In the genomic region with DNA sequence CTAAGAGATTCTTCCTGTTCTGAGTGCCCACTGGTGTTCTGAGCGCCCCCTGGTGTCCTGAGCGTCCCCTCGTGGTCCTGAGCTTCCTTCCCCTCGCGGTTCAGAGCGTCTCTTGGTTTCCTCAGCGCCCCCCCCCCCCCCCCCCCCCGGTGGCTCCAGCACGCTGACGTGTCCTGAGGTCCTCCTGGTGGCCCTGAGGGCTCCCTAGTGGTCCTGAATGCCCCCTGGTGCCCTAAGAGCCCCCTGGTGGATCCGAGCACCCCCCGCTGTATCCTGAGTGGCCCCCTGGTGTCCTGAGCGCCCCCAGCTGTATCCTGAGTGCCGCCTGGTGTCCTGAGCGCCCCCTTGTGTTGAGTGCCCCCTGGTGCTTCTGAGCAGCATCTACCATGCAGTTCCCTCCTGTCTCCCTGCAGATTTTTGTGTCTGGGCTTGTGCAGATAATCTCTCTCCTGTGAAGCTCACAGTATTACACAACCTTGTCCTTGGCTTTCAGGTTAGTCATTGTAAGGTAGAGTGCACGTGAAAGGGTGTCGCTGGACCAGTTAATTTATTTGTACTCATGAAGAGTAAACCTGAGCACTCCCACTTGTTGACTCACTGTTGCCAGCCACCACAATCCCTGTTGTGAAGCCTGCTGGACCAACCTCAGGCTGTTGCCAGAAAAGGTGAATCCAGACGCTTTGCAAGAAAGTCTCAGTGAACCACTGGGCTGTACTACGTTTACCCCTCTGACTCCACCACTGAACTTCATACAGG, we compare ENCODE assay signal across 8 cellular contexts.
DNase-seq lines count a peak whose midpoint lies in the region; ATAC-seq lines count a peak whose summit lies in the region.

No MANE protein-coding gene starts in this region.

- DNase-seq in NCI-H1092 treated with DMSO at 0.1 percent for 48 hours (lab: John Stamatoyannopoulos, UW) (peak; percentile 2), NCI-H1092 (lab: John Stamatoyannopoulos, UW) (no peak), NCI-H774 (lab: John Stamatoyannopoulos, UW) (peak; percentile 14), kidney glomerular epithelial cell (lab: John Stamatoyannopoulos, UW) (no peak), RKO (ENCODE audit: low spot score) (no peak)
- DNase-seq in activated T-cell treated with anti-CD3 and anti-CD28 coated beads, Interleukin-2, amount 50 U/mL, for 1 hour = peak; percentile 58
- peak; percentile 22 to 56 for DNase-seq in stimulated activated CD4-positive, alpha-beta T cell treated with anti-CD3 and anti-CD28 coated beads, Interleukin-15, amount 100 ng/mL, for 1 hour (ENCODE audit: low read depth in 1 of 2, low spot score in 1 of 2)

- no peak for ATAC-seq in GM21447 (IDR thresholded peaks at IDR 0.05; ENCODE audit: unreplicated experiment)

Comparison
In these comparisons a context has a peak if more than half of its experiments do, and no peak if none do; other contexts are left out.
1. DNase-seq: peak in NCI-H1092 treated with DMSO at 0.1 percent for 48 hours (single experiment), NCI-H774 (single experiment), activated T-cell treated with anti-CD3 and anti-CD28 coated beads, Interleukin-2, amount 50 U/mL, for 1 hour (single experiment) and stimulated activated CD4-positive, alpha-beta T cell treated with anti-CD3 and anti-CD28 coated beads, Interleukin-15, amount 100 ng/mL, for 1 hour (2 of 2); none in NCI-H1092 (single experiment), kidney glomerular epithelial cell (single experiment) and RKO (single experiment).